11 cellular contexts compared by ENCODE assay signal in genomic region chr16:89375021-89375420, GRCh38.
DNase-seq lines count a peak whose midpoint lies in the region; ATAC-seq, FAIRE-seq and TF ChIP-seq lines count a peak whose summit lies in the region.
"Had no signal": no experiment of that assay in that cellular context is flagged by ENCODE, and none has a peak within 500 bp of the region (broad histone marks: within the 10 kb centered on the region; RNA-seq: fewer than 3 reads in every experiment).

No MANE protein-coding gene starts in this region.

- no peaks in the 10 kb centered on the region for H3K27me3 Mint-ChIP-seq in progenitor cell of endocrine pancreas

- H3K36me3 Mint-ChIP-seq in progenitor cell of endocrine pancreas (ENCODE audit: insufficient read depth) = no peaks in the 10 kb centered on the region

- H3K4me2 ChIP-seq in BLaER1 = peak overlapping the region; percentile 69

- intact Hi-C loops in thyroid gland (cut with DNase I) = no loop called here

- no peak overlapping the region for H3K4me3 Mint-ChIP-seq in progenitor cell of endocrine pancreas (ENCODE audit: low read depth)

- 76 to 82% methylated on average over 14 to 19 of the region's 19 CpGs for WGBS in thyroid gland, 2 donors

- no peak for TF ChIP-seq POLR2A in thyroid gland (IDR thresholded peaks at IDR 0.05)

- FAIRE-seq in GM18507 (lab: Jason Lieb, UNC) = peak; percentile 83

- peaks cover 100% of the 10 kb centered on the region for H4K20me1 ChIP-seq in BLaER1

- TF ChIP-seq CTCF in thyroid gland (IDR thresholded peaks at IDR 0.05) = no peak
- TF ChIP-seq CTCF in progenitor cell of endocrine pancreas (IDR thresholded peaks at IDR 0.05; ENCODE audit: unreplicated experiment) = no peak

- no peak overlapping the region for H3K27ac ChIP-seq in BLaER1
- no peak overlapping the region for H3K27ac ChIP-seq in thyroid gland
- H3K27ac ChIP-seq: left lung, skin epidermis had no signal

- peaks cover 52% of the 10 kb centered on the region for H3K36me3 ChIP-seq in BLaER1
- H3K36me3 ChIP-seq in thyroid gland = no peaks in the 10 kb centered on the region

- ATAC-seq in GM18498 (IDR thresholded peaks at IDR 0.05; ENCODE audit: unreplicated experiment) = no peak
- ATAC-seq: left lung had no signal

- H3K4me1 ChIP-seq in BLaER1 = peaks cover 81% of the 10 kb centered on the region
- peaks cover 17 to 21% of the 10 kb centered on the region in 2 donors for H3K4me1 ChIP-seq in thyroid gland

- DNase-seq in GM18507 (ENCODE audit: extremely low spot score, insufficient read length, low read depth) = peak; percentile 23
- DNase-seq in NCI-H2171 treated with DMSO at 0.1 percent for 48 hours (lab: John Stamatoyannopoulos, UW) = peak; percentile 74
- DNase-seq in epidermal melanocyte (ENCODE audit: insufficient read length, low spot score) = peak; percentile 32
- DNase-seq in thyroid gland = no peak
- DNase-seq in progenitor cell of endocrine pancreas (ENCODE audit: low spot score, unreplicated experiment) = no peak
- DNase-seq in HPDE6-E6E7 (ENCODE audit: extremely low spot score) = no peak
- DNase-seq: erythroblast, left lung had no signal

- H3K27me3 ChIP-seq in BLaER1 (no peaks in the 10 kb centered on the region), thyroid gland (no peaks in the 10 kb centered on the region)
- H3K27me3 ChIP-seq: left lung had no signal

- H3K9me3 ChIP-seq in BLaER1 = peaks cover 21% of the 10 kb centered on the region
- H3K9me3 ChIP-seq in thyroid gland = no peaks in the 10 kb centered on the region
- H3K9me3 ChIP-seq: left lung had no signal

- H3K4me3 ChIP-seq in BLaER1 (no peak overlapping the region), thyroid gland (replicated peaks in 1 of 3) (no peak overlapping the region)
- H3K4me3 ChIP-seq: left lung, skin epidermis had no signal

- H3K9me3 Mint-ChIP-seq in progenitor cell of endocrine pancreas (ENCODE audit: low read depth) = no peaks in the 10 kb centered on the region

- no peak overlapping the region; the same call in 1 of the 2 replicates for H3K9ac ChIP-seq in BLaER1

- no peak overlapping the region for H3K27ac Mint-ChIP-seq in progenitor cell of endocrine pancreas

- H3K4me1 Mint-ChIP-seq in progenitor cell of endocrine pancreas (ENCODE audit: low read depth) = peaks cover 36% of the 10 kb centered on the region

Comparison
In these comparisons a context has a peak if more than half of its experiments do, and no peak if none do; other contexts are left out.
1. DNase-seq: peak in GM18507 (single experiment), NCI-H2171 treated with DMSO at 0.1 percent for 48 hours (single experiment) and epidermal melanocyte (single experiment); none in thyroid gland (0 of 2), progenitor cell of endocrine pancreas (single experiment) and HPDE6-E6E7 (single experiment).